ENCODE assay signal across 8 cellular contexts in the genomic region with DNA sequence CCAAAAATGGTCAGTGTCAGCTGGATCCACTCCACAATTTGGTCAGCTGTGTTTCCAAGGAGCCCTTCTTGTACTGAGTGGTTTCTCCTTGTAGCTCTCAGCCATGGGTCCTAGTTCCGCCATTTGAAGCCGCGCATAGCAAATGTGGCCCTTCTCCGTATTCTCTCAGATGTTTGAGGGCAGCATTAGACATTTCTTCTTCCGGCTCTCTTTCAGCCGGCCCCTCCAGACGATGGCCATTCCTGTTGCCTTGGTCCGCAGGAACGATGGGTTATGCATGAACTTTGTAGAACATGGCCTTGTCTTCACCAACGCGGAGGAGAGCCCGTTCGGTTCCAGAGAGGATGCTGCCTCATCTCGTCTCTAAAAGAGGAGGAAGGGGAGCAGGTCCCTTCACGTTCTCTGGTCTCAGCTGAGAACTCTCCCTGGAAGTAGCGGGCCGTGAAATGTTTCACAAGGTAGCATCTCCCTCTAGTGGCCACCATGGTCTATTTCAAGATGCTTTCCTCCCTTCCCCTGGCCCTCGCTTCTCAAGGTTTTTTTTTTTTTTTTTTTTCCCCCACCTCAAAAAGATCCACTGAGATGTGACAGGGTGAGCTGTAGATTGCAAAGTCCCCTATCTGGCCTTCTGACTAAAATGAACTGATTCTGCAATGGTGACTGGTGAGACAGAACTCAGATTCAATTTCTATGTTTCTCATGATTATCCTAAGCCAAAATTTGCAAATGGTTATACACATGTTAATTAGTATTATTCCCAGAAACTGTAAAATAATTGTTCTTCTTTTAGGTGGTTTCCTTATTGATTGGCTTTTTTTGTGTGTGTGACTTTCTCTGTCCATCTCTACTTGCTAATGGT. TPM values are rescaled to one million over a fixed set of nuclear protein-coding genes. Genes with fewer than 3 reads are reported as not detected.
A peak's percentile ranks its signal among the peaks of the same experiment; 100 is the strongest.
DNase-seq lines count a peak whose midpoint lies in the region; ATAC-seq and TF ChIP-seq lines count a peak whose summit lies in the region.

No MANE protein-coding gene starts in this region.

- TF ChIP-seq CTCF in GM06990 (IDR thresholded peaks at IDR 0.05; ENCODE audit: insufficient read depth, low read length, poor library complexity, severe bottlenecking) (peak; percentile 70), sigmoid colon (IDR thresholded peaks at IDR 0.05) (peak; percentile 55 to 75 (median 68))

- no peak for TF ChIP-seq EP300 in sigmoid colon (IDR thresholded peaks at IDR 0.05)

- no peak for TF ChIP-seq POLR2A in sigmoid colon (IDR thresholded peaks at IDR 0.05)

- DNase-seq in GM06990 (ENCODE audit: extremely low read depth, insufficient read length): peak; percentile 48
- DNase-seq in NCI-H1694 (lab: John Stamatoyannopoulos, UW): peak; percentile 64
- DNase-seq in T-helper 9 cell: peak; percentile 45
- peak; percentile 90 for DNase-seq in astrocyte of the hippocampus (ENCODE audit: low read depth, low spot score)
- peak; percentile 64 for DNase-seq in iPS DF 19.7 (ENCODE audit: low read depth, low spot score)
- DNase-seq in sigmoid colon: peak; percentile 82

- no peaks in the 10 kb centered on the region for H3K27me3 ChIP-seq in GM06990 (replicated peaks; ENCODE audit: control insufficient read depth, insufficient read depth, low read length)
- H3K27me3 ChIP-seq in sigmoid colon: no peaks in the 10 kb centered on the region

- H3K4me3 ChIP-seq in GM06990 (replicated peaks; ENCODE audit: low read depth, low read length) (peak overlapping the region; percentile 63), sigmoid colon (peak overlapping the region; percentile 19 to 55 (median 46))

- peaks cover 0 to 5% (median 3%) of the 10 kb centered on the region in 4 donors for H3K4me1 ChIP-seq in sigmoid colon

- H3K9me3 ChIP-seq in sigmoid colon: no peaks in the 10 kb centered on the region

- 3 to 4% methylated on average over 18 of the region's 18 CpGs for WGBS in sigmoid colon, 2 donors

- H3K36me3 ChIP-seq in GM06990 (ENCODE audit: control insufficient read depth, insufficient read depth, low read length) (no peaks in the 10 kb centered on the region), sigmoid colon (no peaks in the 10 kb centered on the region)

- intact Hi-C loops in sigmoid colon (cut with DNase I): loop anchor here (1.0 kb wide), 2 partner anchors 61 to 167 kb away; no protein-coding TSS in a partner anchor

- ATAC-seq in HG02759 (IDR thresholded peaks at IDR 0.05; ENCODE audit: unreplicated experiment): peak; percentile 83
- no peak for ATAC-seq in HG03139 (IDR thresholded peaks at IDR 0.05; ENCODE audit: unreplicated experiment)

- H3K27ac ChIP-seq in sigmoid colon: peak overlapping the region; percentile 33 to 71 (median 54)

RNA-seq across cellular contexts. Expression of a gene that starts 19.8 kb away (rescaled TPM):
- not detected for total RNA-seq in sigmoid colon
- under 1 TPM in 1 of 3 donors, not detected in 2; 0.60 TPM for polyA plus RNA-seq in sigmoid colon

RNA-seq across cellular contexts. Expression of a gene that starts 54.3 kb away (rescaled TPM):
- total RNA-seq in sigmoid colon: 10 to 100 TPM; 17.2 to 44.3 (median 30.7) TPM
- polyA plus RNA-seq in sigmoid colon: 10 to 100 TPM; 34.0 to 86.5 (median 81.1) TPM
